17 cellular contexts compared by ENCODE assay signal in the genomic region with DNA sequence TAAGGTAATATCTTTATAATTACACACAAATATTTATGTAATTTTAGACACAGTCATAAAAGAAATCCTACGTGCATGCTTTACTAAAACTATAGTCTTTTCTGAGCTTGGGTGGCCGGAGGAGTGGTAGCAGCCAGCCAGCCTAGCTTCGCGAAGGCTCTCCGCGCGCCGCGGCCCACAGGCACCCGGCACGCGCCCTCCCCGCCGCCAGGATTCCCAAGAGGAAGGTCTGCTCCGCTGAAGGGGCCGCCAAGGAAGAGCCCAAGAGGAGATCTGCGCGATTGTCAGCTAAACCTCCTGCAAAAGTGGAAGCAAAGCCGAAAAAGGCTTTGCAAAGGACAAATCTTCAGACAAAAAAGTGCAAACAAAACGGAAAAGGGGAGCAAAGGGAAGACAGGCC.
"Had no signal": no experiment of that assay in that cellular context is flagged by ENCODE, and none has a peak within 500 bp of the region (broad histone marks: within the 10 kb centered on the region; RNA-seq: fewer than 3 reads in every experiment).

No MANE protein-coding gene starts in this region.

- H3K27me3 ChIP-seq: brain microvascular endothelial cell had no signal

- H3K4me1 ChIP-seq: gastrocnemius medialis had no signal

- H3K4me3 Mint-ChIP-seq: activated naive CD8-positive, alpha-beta T cell treated with anti-CD3 and anti-CD28 coated beads, Interleukin-2, amount 10 ng/mL, durations not matched to agents 7 days and 5 days; activated T-helper 1 cell treated with anti-CD3 and anti-CD28 coated beads, Interleukin-12 subunit alpha, Interleukin-12 subunit beta, Interleukin-2, Interleukin-4 antibody, amounts not matched to agents 30 ng/mL and 10 ng/mL and 1 ng/mL, durations not matched to agents 14 hours and 24 hours and 36 hours; effector memory CD8-positive, alpha-beta T cell; immature natural killer cell; stimulated activated memory B cell treated with anti-CD40 and anti-IgM and Interleukin-4, amounts not matched to agents 10 μg/mL and 1 μg/mL and 100 μg/mL, for 72 hours had no signal

- H3K9me3 Mint-ChIP-seq: activated naive CD8-positive, alpha-beta T cell treated with anti-CD3 and anti-CD28 coated beads, Interleukin-2, amount 10 ng/mL, durations not matched to agents 7 days and 5 days; activated T-helper 1 cell treated with anti-CD3 and anti-CD28 coated beads, Interleukin-12 subunit alpha, Interleukin-12 subunit beta, Interleukin-2, Interleukin-4 antibody, amounts not matched to agents 30 ng/mL and 10 ng/mL and 1 ng/mL, durations not matched to agents 14 hours and 24 hours and 36 hours; effector memory CD8-positive, alpha-beta T cell; stimulated activated memory B cell treated with anti-CD40 and anti-IgM and Interleukin-4, amounts not matched to agents 10 μg/mL and 1 μg/mL and 100 μg/mL, for 72 hours had no signal

- DNase-seq: activated CD4-positive, alpha-beta T cell treated with anti-CD3 and anti-CD28 coated beads, Interleukin-2, amount 50 U/mL, for 1 hour; activated naive CD8-positive, alpha-beta T cell treated with anti-CD3 and anti-CD28 coated beads, Interleukin-2, amount 10 ng/mL, durations not matched to agents 7 days and 5 days; anterior cingulate cortex; brain microvascular endothelial cell; cerebellar nuclear complex; dermis blood vessel endothelial cell; effector memory CD8-positive, alpha-beta T cell; gastrocnemius medialis; immature natural killer cell; midbrain; posterior cingulate gyrus; stimulated activated CD4-positive, alpha-beta T cell treated with anti-CD3 and anti-CD28 coated beads, Interleukin-2, amount 100 ng/mL, for 48 hours; substantia nigra; T-helper 9 cell had no signal

- H3K27ac ChIP-seq: brain microvascular endothelial cell, gastrocnemius medialis had no signal

- H3K27me3 Mint-ChIP-seq: effector memory CD8-positive, alpha-beta T cell; stimulated activated memory B cell treated with anti-CD40 and anti-IgM and Interleukin-4, amounts not matched to agents 10 μg/mL and 1 μg/mL and 100 μg/mL, for 72 hours had no signal

- H3K36me3 Mint-ChIP-seq: activated naive CD8-positive, alpha-beta T cell treated with anti-CD3 and anti-CD28 coated beads, Interleukin-2, amount 10 ng/mL, durations not matched to agents 7 days and 5 days; stimulated activated memory B cell treated with anti-CD40 and anti-IgM and Interleukin-4, amounts not matched to agents 10 μg/mL and 1 μg/mL and 100 μg/mL, for 72 hours had no signal

- H3K4me1 Mint-ChIP-seq: activated naive CD8-positive, alpha-beta T cell treated with anti-CD3 and anti-CD28 coated beads, Interleukin-2, amount 10 ng/mL, durations not matched to agents 7 days and 5 days; immature natural killer cell; stimulated activated memory B cell treated with anti-CD40 and anti-IgM and Interleukin-4, amounts not matched to agents 10 μg/mL and 1 μg/mL and 100 μg/mL, for 72 hours had no signal

- ATAC-seq: activated CD4-positive, CD25-positive, alpha-beta regulatory T cell treated with anti-CD3 and anti-CD28 coated beads, Interleukin-2, amount 50 U/mL, for 24 hours; effector memory CD8-positive, alpha-beta T cell; gastrocnemius medialis; stimulated activated memory B cell treated with anti-CD40 and anti-IgM and Interleukin-4, amounts not matched to agents 10 μg/mL and 1 μg/mL and 100 μg/mL, for 72 hours had no signal

- H3K27ac Mint-ChIP-seq: activated naive CD8-positive, alpha-beta T cell treated with anti-CD3 and anti-CD28 coated beads, Interleukin-2, amount 10 ng/mL, durations not matched to agents 7 days and 5 days; activated T-helper 1 cell treated with anti-CD3 and anti-CD28 coated beads, Interleukin-12 subunit alpha, Interleukin-12 subunit beta, Interleukin-2, Interleukin-4 antibody, amounts not matched to agents 30 ng/mL and 10 ng/mL and 1 ng/mL, durations not matched to agents 14 hours and 24 hours and 36 hours; effector memory CD8-positive, alpha-beta T cell; immature natural killer cell; stimulated activated memory B cell treated with anti-CD40 and anti-IgM and Interleukin-4, amounts not matched to agents 10 μg/mL and 1 μg/mL and 100 μg/mL, for 72 hours had no signal

- H3K36me3 ChIP-seq: brain microvascular endothelial cell, gastrocnemius medialis had no signal

- H3K4me3 ChIP-seq: gastrocnemius medialis had no signal
